ENCODE assay signal across 14 cellular contexts in the genomic region with DNA sequence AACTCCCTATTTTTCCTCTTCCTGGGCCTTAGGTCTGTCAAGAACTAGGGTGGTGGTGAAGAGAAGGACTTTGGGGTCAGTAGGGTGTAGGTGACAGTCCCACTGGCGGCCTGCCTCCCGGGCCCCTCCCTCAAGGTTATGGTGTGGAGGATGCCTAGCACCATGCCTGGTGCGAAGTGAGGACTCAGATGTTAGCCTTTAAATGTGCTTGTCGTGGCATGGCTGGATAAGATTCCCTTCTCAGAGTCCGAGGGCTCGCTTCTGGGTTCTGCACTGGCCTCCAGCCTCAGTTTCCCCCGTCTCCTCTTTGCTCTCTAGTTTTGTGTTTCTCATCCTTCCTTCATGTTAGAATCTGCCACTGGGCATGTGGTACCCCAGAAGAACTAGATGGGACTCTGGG. TPM values are rescaled to one million over a fixed set of nuclear protein-coding genes. Genes with fewer than 3 reads are reported as not detected.
DNase-seq lines count a peak whose midpoint lies in the region; ATAC-seq, FAIRE-seq and TF ChIP-seq lines count a peak whose summit lies in the region.
"Had no signal": no experiment of that assay in that cellular context is flagged by ENCODE, and none has a peak within 500 bp of the region (broad histone marks: within the 10 kb centered on the region; RNA-seq: fewer than 3 reads in every experiment).

No MANE protein-coding gene starts in this region.

- H3K36me3 ChIP-seq in SK-N-MC (ENCODE audit: insufficient read depth, low read length) (peaks cover 30% of the 10 kb centered on the region), keratinocyte (ENCODE audit: control insufficient read depth in 2 of 2, extremely low read depth in 1 of 2, insufficient read depth in 2 of 2, low read length in 2 of 2) (peaks cover 20 to 31% of the 10 kb centered on the region in 2 experiments)

- H2AFZ ChIP-seq in keratinocyte (ENCODE audit: control insufficient read depth, low read length) = no peak overlapping the region

- no peak overlapping the region for H3K4me3 ChIP-seq in SK-N-MC
- H3K4me3 ChIP-seq in keratinocyte (ENCODE audit: control insufficient read depth in 2 of 3, extremely low read depth in 1 of 3, insufficient read depth in 2 of 3, low read depth in 1 of 3, low read length in 3 of 3) = no peak overlapping the region

- peaks cover 20% of the 10 kb centered on the region for H3K9me1 ChIP-seq in keratinocyte (ENCODE audit: control insufficient read depth, extremely low read depth, insufficient read depth, low read length)

- H3K4me1 ChIP-seq in keratinocyte (ENCODE audit: control insufficient read depth, extremely low read depth, insufficient read depth, low read length) = peaks cover 49% of the 10 kb centered on the region

- peak overlapping the region; percentile 58 for H3K4me2 ChIP-seq in keratinocyte (ENCODE audit: control insufficient read depth, extremely low read depth, insufficient read depth, low read depth, low read length)

- H3K27ac Mint-ChIP-seq in activated CD8-positive, alpha-beta memory T cell treated with anti-CD3 and anti-CD28 coated beads, Interleukin-2, amount 10 ng/mL, durations not matched to agents 7 days and 5 days = no peak overlapping the region
- H3K27ac Mint-ChIP-seq in stimulated activated memory B cell treated with anti-CD40 and anti-IgM and Interleukin-4, amounts not matched to agents 10 μg/mL and 1 μg/mL and 100 μg/mL, for 72 hours = peak overlapping the region; percentile 89
- H3K27ac Mint-ChIP-seq: activated naive CD4-positive, alpha-beta T cell treated with anti-CD3 and anti-CD28 coated beads, Interleukin-2, amount 50 U/mL, for 24 hours had no signal

- peaks cover 69% of the 10 kb centered on the region for H3K79me2 ChIP-seq in keratinocyte (ENCODE audit: control insufficient read depth, insufficient read depth, low read length)

- peaks cover 61% of the 10 kb centered on the region for H3K4me1 Mint-ChIP-seq in activated CD8-positive, alpha-beta memory T cell treated with anti-CD3 and anti-CD28 coated beads, Interleukin-2, amount 10 ng/mL, durations not matched to agents 7 days and 5 days
- peaks cover 69% of the 10 kb centered on the region for H3K4me1 Mint-ChIP-seq in stimulated activated memory B cell treated with anti-CD40 and anti-IgM and Interleukin-4, amounts not matched to agents 10 μg/mL and 1 μg/mL and 100 μg/mL, for 72 hours

- TF ChIP-seq CTCF in keratinocyte (optimal IDR thresholded peaks at IDR 0.05 in 1 of 3, IDR thresholded peaks at IDR 0.05 in 1 of 3, conservative IDR thresholded peaks at IDR 0.05 in 1 of 3; ENCODE audit: extremely low read depth in 1 of 3, insufficient read depth in 2 of 3, low read length in 3 of 3) = no peak

- H3K9me3 ChIP-seq in SK-N-MC (ENCODE audit: low read depth, low read length) (no peaks in the 10 kb centered on the region), keratinocyte (ENCODE audit: control insufficient read depth, low read depth, low read length) (no peaks in the 10 kb centered on the region)

- H3K27me3 ChIP-seq in keratinocyte (ENCODE audit: control insufficient read depth, extremely low read depth, insufficient read depth, low read length) = no peaks in the 10 kb centered on the region

- H3K27me3 Mint-ChIP-seq in activated CD8-positive, alpha-beta memory T cell treated with anti-CD3 and anti-CD28 coated beads, Interleukin-2, amount 10 ng/mL, durations not matched to agents 7 days and 5 days = no peaks in the 10 kb centered on the region
- no peaks in the 10 kb centered on the region for H3K27me3 Mint-ChIP-seq in stimulated activated memory B cell treated with anti-CD40 and anti-IgM and Interleukin-4, amounts not matched to agents 10 μg/mL and 1 μg/mL and 100 μg/mL, for 72 hours
- H3K27me3 Mint-ChIP-seq: activated naive CD4-positive, alpha-beta T cell treated with anti-CD3 and anti-CD28 coated beads, Interleukin-2, amount 50 U/mL, for 24 hours had no signal

- no peak for ATAC-seq in activated CD8-positive, alpha-beta memory T cell treated with anti-CD3 and anti-CD28 coated beads, Interleukin-2, amount 10 ng/mL, durations not matched to agents 7 days and 5 days
- no peak for ATAC-seq in stimulated activated memory B cell treated with anti-CD40 and anti-IgM and Interleukin-4, amounts not matched to agents 10 μg/mL and 1 μg/mL and 100 μg/mL, for 72 hours
- ATAC-seq in GM21390 (IDR thresholded peaks at IDR 0.05; ENCODE audit: unreplicated experiment) (no peak), GM18519 (IDR thresholded peaks at IDR 0.05; ENCODE audit: low FRiP score, unreplicated experiment) (no peak)

- peaks cover 44% of the 10 kb centered on the region for H4K20me1 ChIP-seq in keratinocyte (ENCODE audit: control insufficient read depth, extremely low read depth, insufficient read depth, low read length)

- no peak overlapping the region for H3K4me3 Mint-ChIP-seq in activated CD8-positive, alpha-beta memory T cell treated with anti-CD3 and anti-CD28 coated beads, Interleukin-2, amount 10 ng/mL, durations not matched to agents 7 days and 5 days
- H3K4me3 Mint-ChIP-seq in stimulated activated memory B cell treated with anti-CD40 and anti-IgM and Interleukin-4, amounts not matched to agents 10 μg/mL and 1 μg/mL and 100 μg/mL, for 72 hours = peak overlapping the region; percentile 51
- H3K4me3 Mint-ChIP-seq: activated naive CD4-positive, alpha-beta T cell treated with anti-CD3 and anti-CD28 coated beads, Interleukin-2, amount 50 U/mL, for 24 hours had no signal

- DNase-seq in activated CD8-positive, alpha-beta memory T cell treated with anti-CD3 and anti-CD28 coated beads, Interleukin-2, amount 10 ng/mL, durations not matched to agents 7 days and 5 days = peak; percentile 12
- no peak for DNase-seq in activated CD8-positive, alpha-beta memory T cell treated with anti-CD3 and anti-CD28 coated beads, Interleukin-2, amount 50 U/mL, for 4 hours
- DNase-seq in SK-N-MC (ENCODE audit: low read depth, low spot score) = no peak
- no peak for DNase-seq in keratinocyte (ENCODE audit: low read depth, low spot score)
- DNase-seq in stimulated activated CD4-positive, alpha-beta T cell treated with anti-CD3 and anti-CD28 coated beads, Interleukin-12 subunit alpha, Interleukin-12 subunit beta, amount 100 ng/mL, for 4 hours = no peak
- DNase-seq: NCI-H1048; stimulated activated CD4-positive, alpha-beta T cell treated with anti-CD3 and anti-CD28 coated beads, Interleukin-1b, Interleukin-23, amount 100 ng/mL, for 48 hours; stimulated activated CD8-positive, alpha-beta memory T cell treated with anti-CD3 and anti-CD28 coated beads, Interleukin-4, amount 100 ng/mL, for 48 hours had no signal

- no peak overlapping the region for H3K9ac ChIP-seq in SK-N-MC (ENCODE audit: insufficient read length)
- no peak overlapping the region for H3K9ac ChIP-seq in keratinocyte (ENCODE audit: control insufficient read depth, extremely low read depth, insufficient read depth, low read length)

- H3K36me3 Mint-ChIP-seq in activated CD8-positive, alpha-beta memory T cell treated with anti-CD3 and anti-CD28 coated beads, Interleukin-2, amount 10 ng/mL, durations not matched to agents 7 days and 5 days = peaks cover 30% of the 10 kb centered on the region
- peaks cover 22% of the 10 kb centered on the region for H3K36me3 Mint-ChIP-seq in stimulated activated memory B cell treated with anti-CD40 and anti-IgM and Interleukin-4, amounts not matched to agents 10 μg/mL and 1 μg/mL and 100 μg/mL, for 72 hours

- dilution Hi-C loops in keratinocyte (cut with MboI; ENCODE audit: extremely low pct_ligation_motif_present, low sequenced_read_pairs) = loop anchor here (25.0 kb wide), 1 partner anchor 186 kb away; no protein-coding TSS in a partner anchor

- CTCF ChIA-PET in activated CD8-positive, alpha-beta memory T cell treated with anti-CD3 and anti-CD28 coated beads, Interleukin-2, amount 10 ng/mL, durations not matched to agents 7 days and 5 days (lab: Charles Lee) = interaction anchor here (1.9 kb wide), 1 partner anchor 16 kb away, joined by 9 read pairs; no protein-coding TSS in a partner anchor

- H3K9me3 Mint-ChIP-seq in activated CD8-positive, alpha-beta memory T cell treated with anti-CD3 and anti-CD28 coated beads, Interleukin-2, amount 10 ng/mL, durations not matched to agents 7 days and 5 days (ENCODE audit: low read depth) = no peaks in the 10 kb centered on the region
- H3K9me3 Mint-ChIP-seq in stimulated activated memory B cell treated with anti-CD40 and anti-IgM and Interleukin-4, amounts not matched to agents 10 μg/mL and 1 μg/mL and 100 μg/mL, for 72 hours = no peaks in the 10 kb centered on the region
- H3K9me3 Mint-ChIP-seq: activated naive CD4-positive, alpha-beta T cell treated with anti-CD3 and anti-CD28 coated beads, Interleukin-2, amount 50 U/mL, for 24 hours had no signal

- no peak for FAIRE-seq in keratinocyte (lab: Jason Lieb, UNC)
- FAIRE-seq: H1, kidney had no signal

- H3K27ac ChIP-seq in SK-N-MC = peak overlapping the region; percentile 46; the same call in 1 of the 2 replicates
- peak overlapping the region; percentile 4 for H3K27ac ChIP-seq in keratinocyte (ENCODE audit: control insufficient read depth, insufficient read depth, low read length)

RNA-seq across cellular contexts. Expression of a gene that starts 32.0 kb away (rescaled TPM):
- total RNA-seq in activated CD8-positive, alpha-beta memory T cell treated with anti-CD3 and anti-CD28 coated beads, Interleukin-2, amount 10 ng/mL, durations not matched to agents 7 days and 5 days = 10 to 100 TPM; 52.3 to 63.8 TPM
- polyA plus RNA-seq in keratinocyte = 34.0 to 46.5 TPM (median 36.7 TPM) in 3 replicates
- polyA plus RNA-seq in keratinocyte (2011; ENCODE audit: low read depth) = 35.9 TPM
- polyA plus RNA-seq in keratinocyte (2011; cell fraction: cytosol; rRNA removed) = 32.7 and 52.5 TPM in 2 replicates
- 57.5 and 66.9 TPM in 2 replicates for polyA plus RNA-seq in keratinocyte (2011; cell fraction: nucleus; rRNA removed)
- polyA plus RNA-seq in keratinocyte (2012; ENCODE audit: low replicate concordance) = 36.2 and 43.6 TPM in 2 replicates
- 38.3 to 71.0 TPM (median 45.7 TPM) in 3 replicates for polyA minus RNA-seq in keratinocyte
- polyA minus RNA-seq in keratinocyte (2011; cell fraction: cytosol; rRNA and poly(A)+ RNA removed) = 41.2 TPM
- 29.2 and 67.5 TPM in 2 replicates for polyA minus RNA-seq in keratinocyte (2011; cell fraction: nucleus; rRNA and poly(A)+ RNA removed)
